In the genomic region with DNA sequence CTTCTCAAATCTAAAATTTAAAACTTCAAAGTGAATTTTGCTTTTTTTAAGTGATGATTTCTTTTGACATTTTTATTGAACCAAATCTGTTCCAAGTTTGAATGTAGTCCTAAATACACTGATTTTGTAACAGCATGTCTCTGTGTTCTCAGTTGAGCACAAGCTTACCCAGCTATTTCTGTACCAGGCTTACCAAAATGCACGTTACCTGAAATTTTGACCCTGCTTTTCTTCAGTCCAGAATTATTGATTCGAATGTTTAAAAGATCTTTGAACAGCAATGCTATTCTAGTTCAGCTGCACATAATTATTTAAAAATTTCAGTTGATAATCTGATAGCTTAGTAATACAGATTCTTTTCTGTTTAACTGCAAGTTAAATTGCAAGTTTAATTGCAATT, we compare ENCODE assay signal across 2 cellular contexts.
TF ChIP-seq lines count a peak whose summit lies in the region.

No MANE protein-coding gene starts in this region.

TF ChIP-seq in liver, 16 proteins besides CTCF, POLR2A, EP300 and RAD21:
- TF ChIP-seq YY1 (IDR thresholded peaks at IDR 0.05) = peak; percentile 62
- no peak for TF ChIP-seq FOXA1 (IDR thresholded peaks at IDR 0.05)
- TF ChIP-seq RXRA (IDR thresholded peaks at IDR 0.05) = peak; percentile 59 to 79
- peak in 1 of 2 donors; percentile 68 for TF ChIP-seq JUND (IDR thresholded peaks at IDR 0.05)
- TF ChIP-seq GABPA (IDR thresholded peaks at IDR 0.05 in 1 of 2, conservative IDR thresholded peaks at IDR 0.05 in 1 of 2) = no peak
- TF ChIP-seq, protein P1, sequence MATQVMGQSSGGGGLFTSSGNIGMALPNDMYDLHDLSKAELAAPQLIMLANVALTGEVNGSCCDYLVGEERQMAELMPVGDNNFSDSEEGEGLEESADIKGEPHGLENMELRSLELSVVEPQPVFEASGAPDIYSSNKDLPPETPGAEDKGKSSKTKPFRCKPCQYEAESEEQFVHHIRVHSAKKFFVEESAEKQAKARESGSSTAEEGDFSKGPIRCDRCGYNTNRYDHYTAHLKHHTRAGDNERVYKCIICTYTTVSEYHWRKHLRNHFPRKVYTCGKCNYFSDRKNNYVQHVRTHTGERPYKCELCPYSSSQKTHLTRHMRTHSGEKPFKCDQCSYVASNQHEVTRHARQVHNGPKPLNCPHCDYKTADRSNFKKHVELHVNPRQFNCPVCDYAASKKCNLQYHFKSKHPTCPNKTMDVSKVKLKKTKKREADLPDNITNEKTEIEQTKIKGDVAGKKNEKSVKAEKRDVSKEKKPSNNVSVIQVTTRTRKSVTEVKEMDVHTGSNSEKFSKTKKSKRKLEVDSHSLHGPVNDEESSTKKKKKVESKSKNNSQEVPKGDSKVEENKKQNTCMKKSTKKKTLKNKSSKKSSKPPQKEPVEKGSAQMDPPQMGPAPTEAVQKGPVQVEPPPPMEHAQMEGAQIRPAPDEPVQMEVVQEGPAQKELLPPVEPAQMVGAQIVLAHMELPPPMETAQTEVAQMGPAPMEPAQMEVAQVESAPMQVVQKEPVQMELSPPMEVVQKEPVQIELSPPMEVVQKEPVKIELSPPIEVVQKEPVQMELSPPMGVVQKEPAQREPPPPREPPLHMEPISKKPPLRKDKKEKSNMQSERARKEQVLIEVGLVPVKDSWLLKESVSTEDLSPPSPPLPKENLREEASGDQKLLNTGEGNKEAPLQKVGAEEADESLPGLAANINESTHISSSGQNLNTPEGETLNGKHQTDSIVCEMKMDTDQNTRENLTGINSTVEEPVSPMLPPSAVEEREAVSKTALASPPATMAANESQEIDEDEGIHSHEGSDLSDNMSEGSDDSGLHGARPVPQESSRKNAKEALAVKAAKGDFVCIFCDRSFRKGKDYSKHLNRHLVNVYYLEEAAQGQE (IDR thresholded peaks at IDR 0.05) = peak; percentile 32
- TF ChIP-seq TAF1 (conservative IDR thresholded peaks at IDR 0.05) = no peak
- TF ChIP-seq, protein P2, sequence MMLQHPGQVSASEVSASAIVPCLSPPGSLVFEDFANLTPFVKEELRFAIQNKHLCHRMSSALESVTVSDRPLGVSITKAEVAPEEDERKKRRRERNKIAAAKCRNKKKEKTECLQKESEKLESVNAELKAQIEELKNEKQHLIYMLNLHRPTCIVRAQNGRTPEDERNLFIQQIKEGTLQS (IDR thresholded peaks at IDR 0.05) = no peak
- TF ChIP-seq SP1 (IDR thresholded peaks at IDR 0.05) = peak; percentile 40
- TF ChIP-seq FOXA2 (IDR thresholded peaks at IDR 0.05) = no peak
- TF ChIP-seq HNF4A (conservative IDR thresholded peaks at IDR 0.05) = peak; percentile 63 to 81
- no peak for TF ChIP-seq NR2F2 (IDR thresholded peaks at IDR 0.05)
- peak in 1 of 2 donors; percentile 25 for TF ChIP-seq EGR1 (IDR thresholded peaks at IDR 0.05; ENCODE audit: low read depth in 2 of 2)
- TF ChIP-seq, protein P3, sequence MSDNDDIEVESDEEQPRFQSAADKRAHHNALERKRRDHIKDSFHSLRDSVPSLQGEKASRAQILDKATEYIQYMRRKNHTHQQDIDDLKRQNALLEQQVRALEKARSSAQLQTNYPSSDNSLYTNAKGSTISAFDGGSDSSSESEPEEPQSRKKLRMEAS (IDR thresholded peaks at IDR 0.05) = peak; percentile 46
- no peak for TF ChIP-seq HNF4G (IDR thresholded peaks at IDR 0.05)
- TF ChIP-seq, protein P4, sequence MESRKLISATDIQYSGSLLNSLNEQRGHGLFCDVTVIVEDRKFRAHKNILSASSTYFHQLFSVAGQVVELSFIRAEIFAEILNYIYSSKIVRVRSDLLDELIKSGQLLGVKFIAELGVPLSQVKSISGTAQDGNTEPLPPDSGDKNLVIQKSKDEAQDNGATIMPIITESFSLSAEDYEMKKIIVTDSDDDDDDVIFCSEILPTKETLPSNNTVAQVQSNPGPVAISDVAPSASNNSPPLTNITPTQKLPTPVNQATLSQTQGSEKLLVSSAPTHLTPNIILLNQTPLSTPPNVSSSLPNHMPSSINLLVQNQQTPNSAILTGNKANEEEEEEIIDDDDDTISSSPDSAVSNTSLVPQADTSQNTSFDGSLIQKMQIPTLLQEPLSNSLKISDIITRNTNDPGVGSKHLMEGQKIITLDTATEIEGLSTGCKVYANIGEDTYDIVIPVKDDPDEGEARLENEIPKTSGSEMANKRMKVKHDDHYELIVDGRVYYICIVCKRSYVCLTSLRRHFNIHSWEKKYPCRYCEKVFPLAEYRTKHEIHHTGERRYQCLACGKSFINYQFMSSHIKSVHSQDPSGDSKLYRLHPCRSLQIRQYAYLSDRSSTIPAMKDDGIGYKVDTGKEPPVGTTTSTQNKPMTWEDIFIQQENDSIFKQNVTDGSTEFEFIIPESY (IDR thresholded peaks at IDR 0.05) = peak; percentile 66

TF ChIP-seq in HepG2, 621 proteins besides CTCF, POLR2A, EP300 and RAD21:
- TF ChIP-seq NFE2L2 (IDR thresholded peaks at IDR 0.05; ENCODE audit: low read length) (no peak), GATAD1 (CRISPR knock-in tag; IDR thresholded peaks at IDR 0.05) (no peak), NFKB2 (CRISPR knock-in tag; IDR thresholded peaks at IDR 0.05; ENCODE audit: borderline replicate concordance) (no peak), ZFP90 (CRISPR knock-in tag; IDR thresholded peaks at IDR 0.05; ENCODE audit: borderline replicate concordance) (no peak), KLF15 (CRISPR knock-in tag; IDR thresholded peaks at IDR 0.05; ENCODE audit: borderline replicate concordance) (no peak), FOSL1 (CRISPR knock-in tag; IDR thresholded peaks at IDR 0.05; ENCODE audit: borderline replicate concordance) (no peak), ZFY (CRISPR knock-in tag; IDR thresholded peaks at IDR 0.05) (no peak), FOXM1 (CRISPR knock-in tag; IDR thresholded peaks at IDR 0.05) (no peak)
- TF ChIP-seq, protein P5, sequence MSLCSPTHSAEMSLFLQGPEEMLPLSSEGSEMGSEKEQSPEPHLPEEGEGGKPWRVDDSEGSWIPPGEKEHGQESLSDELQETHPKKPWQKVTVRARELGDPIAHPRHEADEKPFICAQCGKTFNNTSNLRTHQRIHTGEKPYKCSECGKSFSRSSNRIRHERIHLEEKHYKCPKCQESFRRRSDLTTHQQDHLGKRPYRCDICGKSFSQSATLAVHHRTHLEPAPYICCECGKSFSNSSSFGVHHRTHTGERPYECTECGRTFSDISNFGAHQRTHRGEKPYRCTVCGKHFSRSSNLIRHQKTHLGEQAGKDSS (CRISPR knock-in tag; IDR thresholded peaks at IDR 0.05; ENCODE audit: borderline replicate concordance, low read depth) = no peak
- TF ChIP-seq, protein P6, sequence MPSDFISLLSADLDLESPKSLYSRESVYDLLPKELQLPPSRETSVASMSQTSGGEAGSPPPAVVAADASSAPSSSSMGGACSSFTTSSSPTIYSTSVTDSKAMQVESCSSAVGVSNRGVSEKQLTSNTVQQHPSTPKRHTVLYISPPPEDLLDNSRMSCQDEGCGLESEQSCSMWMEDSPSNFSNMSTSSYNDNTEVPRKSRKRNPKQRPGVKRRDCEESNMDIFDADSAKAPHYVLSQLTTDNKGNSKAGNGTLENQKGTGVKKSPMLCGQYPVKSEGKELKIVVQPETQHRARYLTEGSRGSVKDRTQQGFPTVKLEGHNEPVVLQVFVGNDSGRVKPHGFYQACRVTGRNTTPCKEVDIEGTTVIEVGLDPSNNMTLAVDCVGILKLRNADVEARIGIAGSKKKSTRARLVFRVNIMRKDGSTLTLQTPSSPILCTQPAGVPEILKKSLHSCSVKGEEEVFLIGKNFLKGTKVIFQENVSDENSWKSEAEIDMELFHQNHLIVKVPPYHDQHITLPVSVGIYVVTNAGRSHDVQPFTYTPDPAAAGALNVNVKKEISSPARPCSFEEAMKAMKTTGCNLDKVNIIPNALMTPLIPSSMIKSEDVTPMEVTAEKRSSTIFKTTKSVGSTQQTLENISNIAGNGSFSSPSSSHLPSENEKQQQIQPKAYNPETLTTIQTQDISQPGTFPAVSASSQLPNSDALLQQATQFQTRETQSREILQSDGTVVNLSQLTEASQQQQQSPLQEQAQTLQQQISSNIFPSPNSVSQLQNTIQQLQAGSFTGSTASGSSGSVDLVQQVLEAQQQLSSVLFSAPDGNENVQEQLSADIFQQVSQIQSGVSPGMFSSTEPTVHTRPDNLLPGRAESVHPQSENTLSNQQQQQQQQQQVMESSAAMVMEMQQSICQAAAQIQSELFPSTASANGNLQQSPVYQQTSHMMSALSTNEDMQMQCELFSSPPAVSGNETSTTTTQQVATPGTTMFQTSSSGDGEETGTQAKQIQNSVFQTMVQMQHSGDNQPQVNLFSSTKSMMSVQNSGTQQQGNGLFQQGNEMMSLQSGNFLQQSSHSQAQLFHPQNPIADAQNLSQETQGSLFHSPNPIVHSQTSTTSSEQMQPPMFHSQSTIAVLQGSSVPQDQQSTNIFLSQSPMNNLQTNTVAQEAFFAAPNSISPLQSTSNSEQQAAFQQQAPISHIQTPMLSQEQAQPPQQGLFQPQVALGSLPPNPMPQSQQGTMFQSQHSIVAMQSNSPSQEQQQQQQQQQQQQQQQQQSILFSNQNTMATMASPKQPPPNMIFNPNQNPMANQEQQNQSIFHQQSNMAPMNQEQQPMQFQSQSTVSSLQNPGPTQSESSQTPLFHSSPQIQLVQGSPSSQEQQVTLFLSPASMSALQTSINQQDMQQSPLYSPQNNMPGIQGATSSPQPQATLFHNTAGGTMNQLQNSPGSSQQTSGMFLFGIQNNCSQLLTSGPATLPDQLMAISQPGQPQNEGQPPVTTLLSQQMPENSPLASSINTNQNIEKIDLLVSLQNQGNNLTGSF (CRISPR knock-in tag; IDR thresholded peaks at IDR 0.05) = no peak
- TF ChIP-seq, protein P7, sequence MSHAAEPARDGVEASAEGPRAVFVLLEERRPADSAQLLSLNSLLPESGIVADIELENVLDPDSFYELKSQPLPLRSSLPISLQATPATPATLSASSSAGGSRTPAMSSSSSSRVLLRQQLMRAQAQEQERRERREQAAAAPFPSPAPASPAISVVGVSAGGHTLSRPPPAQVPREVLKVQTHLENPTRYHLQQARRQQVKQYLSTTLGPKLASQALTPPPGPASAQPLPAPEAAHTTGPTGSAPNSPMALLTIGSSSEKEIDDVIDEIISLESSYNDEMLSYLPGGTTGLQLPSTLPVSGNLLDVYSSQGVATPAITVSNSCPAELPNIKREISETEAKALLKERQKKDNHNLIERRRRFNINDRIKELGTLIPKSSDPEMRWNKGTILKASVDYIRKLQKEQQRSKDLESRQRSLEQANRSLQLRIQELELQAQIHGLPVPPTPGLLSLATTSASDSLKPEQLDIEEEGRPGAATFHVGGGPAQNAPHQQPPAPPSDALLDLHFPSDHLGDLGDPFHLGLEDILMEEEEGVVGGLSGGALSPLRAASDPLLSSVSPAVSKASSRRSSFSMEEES (CRISPR knock-in tag; IDR thresholded peaks at IDR 0.05) = no peak
- TF ChIP-seq, protein P8, sequence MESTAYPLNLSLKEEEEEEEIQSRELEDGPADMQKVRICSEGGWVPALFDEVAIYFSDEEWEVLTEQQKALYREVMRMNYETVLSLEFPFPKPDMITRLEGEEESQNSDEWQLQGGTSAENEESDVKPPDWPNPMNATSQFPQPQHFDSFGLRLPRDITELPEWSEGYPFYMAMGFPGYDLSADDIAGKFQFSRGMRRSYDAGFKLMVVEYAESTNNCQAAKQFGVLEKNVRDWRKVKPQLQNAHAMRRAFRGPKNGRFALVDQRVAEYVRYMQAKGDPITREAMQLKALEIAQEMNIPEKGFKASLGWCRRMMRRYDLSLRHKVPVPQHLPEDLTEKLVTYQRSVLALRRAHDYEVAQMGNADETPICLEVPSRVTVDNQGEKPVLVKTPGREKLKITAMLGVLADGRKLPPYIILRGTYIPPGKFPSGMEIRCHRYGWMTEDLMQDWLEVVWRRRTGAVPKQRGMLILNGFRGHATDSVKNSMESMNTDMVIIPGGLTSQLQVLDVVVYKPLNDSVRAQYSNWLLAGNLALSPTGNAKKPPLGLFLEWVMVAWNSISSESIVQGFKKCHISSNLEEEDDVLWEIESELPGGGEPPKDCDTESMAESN (CRISPR knock-in tag; conservative IDR thresholded peaks at IDR 0.05) = no peak
TF ChIP-seq in HepG2: peak in this region for 0.
